Comparison of ENCODE assay signal across 17 cellular contexts in the genomic region with DNA sequence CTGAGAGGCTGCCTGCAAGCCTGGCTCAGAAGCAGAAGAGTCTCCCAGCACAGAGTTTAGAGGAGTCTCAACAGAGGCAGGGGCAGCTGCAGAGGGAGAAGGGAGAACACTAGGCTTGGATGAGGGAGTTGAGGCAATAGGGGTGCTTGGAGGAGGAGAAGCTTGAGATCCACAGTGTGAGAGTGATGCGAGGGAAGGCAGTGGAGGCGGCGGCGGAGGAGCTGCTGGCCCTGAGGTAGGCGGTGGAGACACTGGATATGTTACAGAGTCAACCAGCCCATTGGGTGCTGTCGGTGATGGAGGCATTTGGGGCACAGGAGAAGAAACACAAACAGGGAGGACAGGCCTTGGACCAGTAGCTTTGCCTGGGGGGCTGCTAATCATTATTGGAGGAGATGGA.
DNase-seq lines count a peak whose midpoint lies in the region; ATAC-seq and TF ChIP-seq lines count a peak whose summit lies in the region.
"Had no signal": no experiment of that assay in that cellular context is flagged by ENCODE, and none has a peak within 500 bp of the region (broad histone marks: within the 10 kb centered on the region; RNA-seq: fewer than 3 reads in every experiment).

No MANE protein-coding gene starts in this region.

- H3K36me3 Mint-ChIP-seq in WTC11 = peaks cover 29% of the 10 kb centered on the region
- peaks cover 51% of the 10 kb centered on the region for H3K36me3 Mint-ChIP-seq in endodermal cell (ENCODE audit: low read depth)
- H3K36me3 Mint-ChIP-seq: CD8-positive, alpha-beta T cell had no signal

- H3K4me3 Mint-ChIP-seq in WTC11 (no peak overlapping the region), endodermal cell (no peak overlapping the region)
- H3K4me3 Mint-ChIP-seq: CD8-positive, alpha-beta T cell had no signal

- no peaks in the 10 kb centered on the region for H3K9me3 ChIP-seq in endodermal cell (ENCODE audit: control insufficient read depth, low read length)
- H3K9me3 ChIP-seq: BLaER1 treated with 17β-estradiol and CSF1 and Interleukin-3, amounts not matched to agents 10 nM and 100 nM had no signal

- H3K27ac Mint-ChIP-seq in WTC11 (peak overlapping the region; percentile 77), endodermal cell (peak overlapping the region; percentile 22)
- H3K27ac Mint-ChIP-seq: CD8-positive, alpha-beta T cell had no signal

- POLR2A ChIA-PET in WTC11 (lab: Charles Lee) = no interaction called here

- H3K4me1 Mint-ChIP-seq in WTC11 (peaks cover 57% of the 10 kb centered on the region), endodermal cell (peaks cover 14% of the 10 kb centered on the region)

- no peak overlapping the region for H3K9ac ChIP-seq in endodermal cell (ENCODE audit: extremely low read depth, low read length, poor library complexity, severe bottlenecking)
- H3K9ac ChIP-seq: BLaER1 treated with 17β-estradiol and CSF1 and Interleukin-3, amounts not matched to agents 10 nM and 100 nM had no signal

- no peak overlapping the region for H3K27ac ChIP-seq in endodermal cell (ENCODE audit: low read depth, low read length)
- peak overlapping the region; percentile 68 for H3K27ac ChIP-seq in substantia nigra (ENCODE audit: low read depth, low read length, poor library complexity, severe bottlenecking)
- H3K27ac ChIP-seq: BLaER1 treated with 17β-estradiol and CSF1 and Interleukin-3, amounts not matched to agents 10 nM and 100 nM; PC-9; RWPE1 had no signal

- H3K36me3 ChIP-seq in endodermal cell (ENCODE audit: control insufficient read depth, insufficient read depth, low read length) = peaks cover 71% of the 10 kb centered on the region

- CTCF ChIA-PET in WTC11 (lab: Charles Lee) = interaction anchor here (1.4 to 2.1 kb wide), 3 partner anchors 32 to 255 kb away, joined by 4 to 7 read pairs (median 5); no protein-coding TSS in a partner anchor

- peaks cover 3% of the 10 kb centered on the region; the same call in 1 of the 2 replicates for H3K9me3 Mint-ChIP-seq in WTC11
- no peaks in the 10 kb centered on the region for H3K9me3 Mint-ChIP-seq in endodermal cell
- H3K9me3 Mint-ChIP-seq: CD8-positive, alpha-beta T cell had no signal

- ATAC-seq in WTC11 = no peak
- ATAC-seq: CD8-positive, alpha-beta T cell; GM12878 had no signal

- TF ChIP-seq CTCF in WTC11 (IDR thresholded peaks at IDR 0.05) (no peak), endodermal cell (conservative IDR thresholded peaks at IDR 0.05) (no peak)

- 97 to 99% methylated on average over 5 to 6 of the region's 6 CpGs for WGBS in endodermal cell (ENCODE audit: insufficient coverage in 1 of 2, insufficient read length in 1 of 2), 2 experiments

- no peaks in the 10 kb centered on the region for H3K27me3 Mint-ChIP-seq in WTC11 (ENCODE audit: low read depth)
- H3K27me3 Mint-ChIP-seq in endodermal cell (ENCODE audit: insufficient read depth) = no peaks in the 10 kb centered on the region

- H3K4me3 ChIP-seq in endodermal cell (ENCODE audit: low read length) = no peak overlapping the region
- H3K4me3 ChIP-seq: BLaER1 treated with 17β-estradiol and CSF1 and Interleukin-3, amounts not matched to agents 10 nM and 100 nM; GM12878; PC-9 had no signal

- no peaks in the 10 kb centered on the region for H3K4me1 ChIP-seq in endodermal cell (ENCODE audit: control insufficient read depth, insufficient read depth, low read length)
- H3K4me1 ChIP-seq: BLaER1 treated with 17β-estradiol and CSF1 and Interleukin-3, amounts not matched to agents 10 nM and 100 nM had no signal

- H3K27me3 ChIP-seq in endodermal cell (ENCODE audit: control insufficient read depth, insufficient read depth, low read length, poor library complexity, severe bottlenecking) = no peaks in the 10 kb centered on the region
- H3K27me3 ChIP-seq: BLaER1 treated with 17β-estradiol and CSF1 and Interleukin-3, amounts not matched to agents 10 nM and 100 nM had no signal

- DNase-seq in ELF-1 (ENCODE audit: low read depth, low spot score) (peak; percentile 8), WTC11 (ENCODE audit: low spot score) (no peak), endodermal cell (no peak), substantia nigra (lab: John Stamatoyannopoulos, UW) (peak in 7 of 49 donors; percentile 5 to 45 (median 14)), dermis blood vessel endothelial cell (no peak)
- no peak for DNase-seq in stimulated activated naive CD4-positive, alpha-beta T cell (lab: John Stamatoyannopoulos, UW)
- DNase-seq in activated CD8-positive, alpha-beta memory T cell treated with anti-CD3 and anti-CD28 coated beads for 24 hours = no peak
- DNase-seq: Calu3; CD8-positive, alpha-beta T cell; NCI-H1417 treated with DMSO at 0.1 percent for 48 hours; NCI-H187 treated with DMSO at 0.1 percent for 48 hours; NCI-H345; NCI-H526; PC-9 had no signal

TF ChIP-seq in WTC11, 78 proteins besides CTCF, POLR2A, EP300 and RAD21:
- TF ChIP-seq, protein P1, sequence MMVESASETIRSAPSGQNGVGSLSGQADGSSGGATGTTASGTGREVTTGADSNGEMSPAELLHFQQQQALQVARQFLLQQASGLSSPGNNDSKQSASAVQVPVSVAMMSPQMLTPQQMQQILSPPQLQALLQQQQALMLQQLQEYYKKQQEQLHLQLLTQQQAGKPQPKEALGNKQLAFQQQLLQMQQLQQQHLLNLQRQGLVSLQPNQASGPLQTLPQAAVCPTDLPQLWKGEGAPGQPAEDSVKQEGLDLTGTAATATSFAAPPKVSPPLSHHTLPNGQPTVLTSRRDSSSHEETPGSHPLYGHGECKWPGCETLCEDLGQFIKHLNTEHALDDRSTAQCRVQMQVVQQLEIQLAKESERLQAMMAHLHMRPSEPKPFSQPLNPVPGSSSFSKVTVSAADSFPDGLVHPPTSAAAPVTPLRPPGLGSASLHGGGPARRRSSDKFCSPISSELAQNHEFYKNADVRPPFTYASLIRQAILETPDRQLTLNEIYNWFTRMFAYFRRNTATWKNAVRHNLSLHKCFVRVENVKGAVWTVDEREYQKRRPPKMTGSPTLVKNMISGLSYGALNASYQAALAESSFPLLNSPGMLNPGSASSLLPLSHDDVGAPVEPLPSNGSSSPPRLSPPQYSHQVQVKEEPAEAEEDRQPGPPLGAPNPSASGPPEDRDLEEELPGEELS (CRISPR knock-in tag; IDR thresholded peaks at IDR 0.05) = no peak
- TF ChIP-seq, protein P2, sequence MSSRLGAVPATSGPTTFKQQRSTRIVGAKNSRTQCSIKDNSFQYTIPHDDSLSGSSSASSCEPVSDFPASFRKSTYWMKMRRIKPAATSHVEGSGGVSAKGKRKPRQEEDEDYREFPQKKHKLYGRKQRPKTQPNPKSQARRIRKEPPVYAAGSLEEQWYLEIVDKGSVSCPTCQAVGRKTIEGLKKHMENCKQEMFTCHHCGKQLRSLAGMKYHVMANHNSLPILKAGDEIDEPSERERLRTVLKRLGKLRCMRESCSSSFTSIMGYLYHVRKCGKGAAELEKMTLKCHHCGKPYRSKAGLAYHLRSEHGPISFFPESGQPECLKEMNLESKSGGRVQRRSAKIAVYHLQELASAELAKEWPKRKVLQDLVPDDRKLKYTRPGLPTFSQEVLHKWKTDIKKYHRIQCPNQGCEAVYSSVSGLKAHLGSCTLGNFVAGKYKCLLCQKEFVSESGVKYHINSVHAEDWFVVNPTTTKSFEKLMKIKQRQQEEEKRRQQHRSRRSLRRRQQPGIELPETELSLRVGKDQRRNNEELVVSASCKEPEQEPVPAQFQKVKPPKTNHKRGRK (CRISPR knock-in tag; IDR thresholded peaks at IDR 0.05; ENCODE audit: borderline replicate concordance) = no peak
- TF ChIP-seq, protein P3, sequence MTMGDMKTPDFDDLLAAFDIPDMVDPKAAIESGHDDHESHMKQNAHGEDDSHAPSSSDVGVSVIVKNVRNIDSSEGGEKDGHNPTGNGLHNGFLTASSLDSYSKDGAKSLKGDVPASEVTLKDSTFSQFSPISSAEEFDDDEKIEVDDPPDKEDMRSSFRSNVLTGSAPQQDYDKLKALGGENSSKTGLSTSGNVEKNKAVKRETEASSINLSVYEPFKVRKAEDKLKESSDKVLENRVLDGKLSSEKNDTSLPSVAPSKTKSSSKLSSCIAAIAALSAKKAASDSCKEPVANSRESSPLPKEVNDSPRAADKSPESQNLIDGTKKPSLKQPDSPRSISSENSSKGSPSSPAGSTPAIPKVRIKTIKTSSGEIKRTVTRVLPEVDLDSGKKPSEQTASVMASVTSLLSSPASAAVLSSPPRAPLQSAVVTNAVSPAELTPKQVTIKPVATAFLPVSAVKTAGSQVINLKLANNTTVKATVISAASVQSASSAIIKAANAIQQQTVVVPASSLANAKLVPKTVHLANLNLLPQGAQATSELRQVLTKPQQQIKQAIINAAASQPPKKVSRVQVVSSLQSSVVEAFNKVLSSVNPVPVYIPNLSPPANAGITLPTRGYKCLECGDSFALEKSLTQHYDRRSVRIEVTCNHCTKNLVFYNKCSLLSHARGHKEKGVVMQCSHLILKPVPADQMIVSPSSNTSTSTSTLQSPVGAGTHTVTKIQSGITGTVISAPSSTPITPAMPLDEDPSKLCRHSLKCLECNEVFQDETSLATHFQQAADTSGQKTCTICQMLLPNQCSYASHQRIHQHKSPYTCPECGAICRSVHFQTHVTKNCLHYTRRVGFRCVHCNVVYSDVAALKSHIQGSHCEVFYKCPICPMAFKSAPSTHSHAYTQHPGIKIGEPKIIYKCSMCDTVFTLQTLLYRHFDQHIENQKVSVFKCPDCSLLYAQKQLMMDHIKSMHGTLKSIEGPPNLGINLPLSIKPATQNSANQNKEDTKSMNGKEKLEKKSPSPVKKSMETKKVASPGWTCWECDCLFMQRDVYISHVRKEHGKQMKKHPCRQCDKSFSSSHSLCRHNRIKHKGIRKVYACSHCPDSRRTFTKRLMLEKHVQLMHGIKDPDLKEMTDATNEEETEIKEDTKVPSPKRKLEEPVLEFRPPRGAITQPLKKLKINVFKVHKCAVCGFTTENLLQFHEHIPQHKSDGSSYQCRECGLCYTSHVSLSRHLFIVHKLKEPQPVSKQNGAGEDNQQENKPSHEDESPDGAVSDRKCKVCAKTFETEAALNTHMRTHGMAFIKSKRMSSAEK (CRISPR knock-in tag; IDR thresholded peaks at IDR 0.05; ENCODE audit: borderline replicate concordance) = no peak
